ENCODE assay signal across 29 cellular contexts in genomic region chr2:186653511-186653910, GRCh38.
DNase-seq lines count a peak whose midpoint lies in the region; ATAC-seq, FAIRE-seq and TF ChIP-seq lines count a peak whose summit lies in the region.
"Had no signal": no experiment of that assay in that cellular context is flagged by ENCODE, and none has a peak within 500 bp of the region (broad histone marks: within the 10 kb centered on the region; RNA-seq: fewer than 3 reads in every experiment).

No MANE protein-coding gene starts in this region.

- H3K27ac ChIP-seq in SK-N-MC = peak overlapping the region; percentile 52; the same call in 1 of the 2 replicates
- H3K27ac ChIP-seq: BLaER1 treated with 17β-estradiol and CSF1 and Interleukin-3, amounts not matched to agents 10 nM and 100 nM; SJCRH30 had no signal

- no peak for TF ChIP-seq CTCF in GM10248 (IDR thresholded peaks at IDR 0.05; ENCODE audit: control extremely low read depth, extremely low read depth, low read depth, missing control alignments)

- H3K4me3 ChIP-seq in SK-N-MC = no peak overlapping the region
- H3K4me3 ChIP-seq: BLaER1 treated with 17β-estradiol and CSF1 and Interleukin-3, amounts not matched to agents 10 nM and 100 nM; GM23338; SJCRH30 had no signal

- H3K36me3 Mint-ChIP-seq in stimulated activated memory B cell treated with anti-CD40 and anti-IgM and Interleukin-4, amounts not matched to agents 10 μg/mL and 1 μg/mL and 100 μg/mL, for 72 hours = peaks cover 17% of the 10 kb centered on the region

- POLR2A ChIA-PET in GM10248 (lab: Yijun Ruan, JAX) = no interaction called here

- no peak for DNase-seq in SK-N-MC (ENCODE audit: low read depth, low spot score)
- DNase-seq in fibroblast of peridontal ligament (ENCODE audit: extremely low read depth) = peak; percentile 75
- DNase-seq in stimulated activated naive CD8-positive, alpha-beta T cell treated with anti-CD3 and anti-CD28 coated beads, Interleukin-15, Interleukin-2, amounts not matched to agents 100 U/mL and 50 U/mL, for 24 hours = no peak
- DNase-seq in GM10248 (ENCODE audit: extremely low spot score) = no peak
- DNase-seq: AML-193; CD4-positive, alpha-beta memory T cell; COR-L47; DMS53; H9; Karpas-422; NCI-H1092; NCI-H1417 treated with DMSO at 0.1 percent for 48 hours; NCI-H187 treated with DMSO at 0.1 percent for 48 hours; NCI-H2107; NCI-H446 treated with DMSO at 0.1 percent for 48 hours; NCI-H526; NCI-H82; NK-92 treated with Interleukin-12 subunit alpha and Interleukin-12 subunit beta, amount 100 ng/mL, for 24 hours; PC-3; SJCRH30; T-cell had no signal

- no peak overlapping the region for H3K27ac Mint-ChIP-seq in stimulated activated memory B cell treated with anti-CD40 and anti-IgM and Interleukin-4, amounts not matched to agents 10 μg/mL and 1 μg/mL and 100 μg/mL, for 72 hours
- H3K27ac Mint-ChIP-seq: CD4-positive, alpha-beta memory T cell; GM23338; H9; T-cell had no signal

- no peaks in the 10 kb centered on the region for H3K27me3 Mint-ChIP-seq in stimulated activated memory B cell treated with anti-CD40 and anti-IgM and Interleukin-4, amounts not matched to agents 10 μg/mL and 1 μg/mL and 100 μg/mL, for 72 hours
- H3K27me3 Mint-ChIP-seq: CD4-positive, alpha-beta memory T cell; T-cell had no signal

- H3K4me3 Mint-ChIP-seq in stimulated activated memory B cell treated with anti-CD40 and anti-IgM and Interleukin-4, amounts not matched to agents 10 μg/mL and 1 μg/mL and 100 μg/mL, for 72 hours = no peak overlapping the region
- H3K4me3 Mint-ChIP-seq: CD4-positive, alpha-beta memory T cell; GM23338; H9; T-cell had no signal

- H3K4me1 Mint-ChIP-seq in stimulated activated memory B cell treated with anti-CD40 and anti-IgM and Interleukin-4, amounts not matched to agents 10 μg/mL and 1 μg/mL and 100 μg/mL, for 72 hours = no peaks in the 10 kb centered on the region
- H3K4me1 Mint-ChIP-seq: CD4-positive, alpha-beta memory T cell; GM23338; T-cell had no signal

- no peaks in the 10 kb centered on the region for H3K9me3 Mint-ChIP-seq in stimulated activated memory B cell treated with anti-CD40 and anti-IgM and Interleukin-4, amounts not matched to agents 10 μg/mL and 1 μg/mL and 100 μg/mL, for 72 hours
- H3K9me3 Mint-ChIP-seq: CD4-positive, alpha-beta memory T cell; GM23338; H9; T-cell had no signal

- no peaks in the 10 kb centered on the region for H3K9me3 ChIP-seq in SK-N-MC (ENCODE audit: low read depth, low read length)
- H3K9me3 ChIP-seq: BLaER1 treated with 17β-estradiol and CSF1 and Interleukin-3, amounts not matched to agents 10 nM and 100 nM; SJCRH30 had no signal

- H3K9ac ChIP-seq in SK-N-MC (ENCODE audit: insufficient read length) = no peak overlapping the region
- H3K9ac ChIP-seq: BLaER1 treated with 17β-estradiol and CSF1 and Interleukin-3, amounts not matched to agents 10 nM and 100 nM had no signal

- CTCF ChIA-PET in GM10248 (lab: Yijun Ruan, JAX) = no interaction called here

- peak; percentile 55 for FAIRE-seq in G401.6 (lab: Jason Lieb, UNC)
- FAIRE-seq: GM18507, HepG2 had no signal

- peaks cover 24% of the 10 kb centered on the region for H3K36me3 ChIP-seq in SK-N-MC (ENCODE audit: insufficient read depth, low read length)

- no peak for ATAC-seq in stimulated activated memory B cell treated with anti-CD40 and anti-IgM and Interleukin-4, amounts not matched to agents 10 μg/mL and 1 μg/mL and 100 μg/mL, for 72 hours
- ATAC-seq in stimulated activated naive CD8-positive, alpha-beta T cell treated with anti-CD3 and anti-CD28 coated beads, Interleukin-15, Interleukin-2, amounts not matched to agents 100 U/mL and 50 U/mL, for 24 hours = no peak
- ATAC-seq in GM19467 (IDR thresholded peaks at IDR 0.05; ENCODE audit: unreplicated experiment) = no peak
- ATAC-seq: GM23338, HepG2, PC-3, Right ventricle myocardium inferior, T-cell had no signal
